1 cellular context compared by ENCODE assay signal in the genomic region with DNA sequence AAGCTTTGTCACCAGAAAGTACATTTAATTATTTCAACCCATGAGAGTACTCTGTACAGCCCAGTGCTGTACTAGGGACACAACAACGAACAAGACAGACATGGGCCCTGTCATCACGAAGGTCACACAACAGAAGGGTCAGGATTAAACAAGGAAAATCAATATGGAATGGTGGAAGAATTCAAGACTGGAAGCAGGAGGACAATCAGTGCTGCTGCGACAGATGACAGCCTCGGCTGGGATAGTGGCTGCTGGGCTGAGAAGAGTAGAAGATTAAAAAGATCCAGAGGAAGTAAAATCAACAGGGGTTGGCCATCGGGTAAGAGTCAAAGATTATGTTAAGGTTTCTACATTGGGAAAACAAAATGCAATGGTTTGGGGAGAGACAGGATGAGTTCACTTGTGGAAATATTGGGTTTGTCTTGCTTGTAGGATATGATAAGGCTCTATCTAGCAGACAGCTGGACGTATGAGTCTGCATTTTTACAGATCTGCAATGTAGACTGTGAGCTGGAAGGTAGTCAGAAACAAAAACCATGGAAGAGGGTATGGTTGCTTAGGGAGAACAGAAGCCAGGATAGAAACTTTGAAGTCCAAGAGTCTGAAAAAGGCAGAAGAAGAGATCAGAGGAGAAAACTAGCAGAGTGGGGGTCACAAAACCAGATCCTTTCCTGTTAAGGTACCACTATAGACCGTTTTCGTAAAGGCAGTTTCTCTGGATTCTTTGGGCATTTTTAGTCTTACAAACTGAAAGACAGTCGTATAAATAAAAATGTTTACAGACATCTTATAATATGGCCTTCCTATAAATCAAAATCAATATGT.
A peak's percentile ranks its signal among the peaks of the same experiment; 100 is the strongest.
TF ChIP-seq lines count a peak whose summit lies in the region.

No MANE protein-coding gene starts in this region.

TF ChIP-seq in K562, 482 proteins besides CTCF, POLR2A, EP300 and RAD21 (continued from another document and continues in another):
- no peak for TF ChIP-seq TCFL5 (CRISPR knock-in tag; conservative IDR thresholded peaks at IDR 0.05)
- no peak for TF ChIP-seq TEAD1 (CRISPR knock-in tag; IDR thresholded peaks at IDR 0.05)
- TF ChIP-seq, protein P1, sequence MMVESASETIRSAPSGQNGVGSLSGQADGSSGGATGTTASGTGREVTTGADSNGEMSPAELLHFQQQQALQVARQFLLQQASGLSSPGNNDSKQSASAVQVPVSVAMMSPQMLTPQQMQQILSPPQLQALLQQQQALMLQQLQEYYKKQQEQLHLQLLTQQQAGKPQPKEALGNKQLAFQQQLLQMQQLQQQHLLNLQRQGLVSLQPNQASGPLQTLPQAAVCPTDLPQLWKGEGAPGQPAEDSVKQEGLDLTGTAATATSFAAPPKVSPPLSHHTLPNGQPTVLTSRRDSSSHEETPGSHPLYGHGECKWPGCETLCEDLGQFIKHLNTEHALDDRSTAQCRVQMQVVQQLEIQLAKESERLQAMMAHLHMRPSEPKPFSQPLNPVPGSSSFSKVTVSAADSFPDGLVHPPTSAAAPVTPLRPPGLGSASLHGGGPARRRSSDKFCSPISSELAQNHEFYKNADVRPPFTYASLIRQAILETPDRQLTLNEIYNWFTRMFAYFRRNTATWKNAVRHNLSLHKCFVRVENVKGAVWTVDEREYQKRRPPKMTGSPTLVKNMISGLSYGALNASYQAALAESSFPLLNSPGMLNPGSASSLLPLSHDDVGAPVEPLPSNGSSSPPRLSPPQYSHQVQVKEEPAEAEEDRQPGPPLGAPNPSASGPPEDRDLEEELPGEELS (CRISPR knock-in tag; IDR thresholded peaks at IDR 0.05; ENCODE audit: borderline replicate concordance), result no peak
- TF ChIP-seq ZNF197 (CRISPR knock-in tag; IDR thresholded peaks at IDR 0.05; ENCODE audit: low read depth), result peak; percentile 75
- peak; percentile 43 for TF ChIP-seq ETV1 (tag; conservative IDR thresholded peaks at IDR 0.05; ENCODE audit: low read depth)
- no peak for TF ChIP-seq U2AF1 (optimal IDR thresholded peaks at IDR 0.05; ENCODE audit: low read depth, low read length)
- no peak for TF ChIP-seq ETS2 (tag; IDR thresholded peaks at IDR 0.05; ENCODE audit: borderline replicate concordance, poor library complexity, severe bottlenecking)
- TF ChIP-seq, protein P2, sequence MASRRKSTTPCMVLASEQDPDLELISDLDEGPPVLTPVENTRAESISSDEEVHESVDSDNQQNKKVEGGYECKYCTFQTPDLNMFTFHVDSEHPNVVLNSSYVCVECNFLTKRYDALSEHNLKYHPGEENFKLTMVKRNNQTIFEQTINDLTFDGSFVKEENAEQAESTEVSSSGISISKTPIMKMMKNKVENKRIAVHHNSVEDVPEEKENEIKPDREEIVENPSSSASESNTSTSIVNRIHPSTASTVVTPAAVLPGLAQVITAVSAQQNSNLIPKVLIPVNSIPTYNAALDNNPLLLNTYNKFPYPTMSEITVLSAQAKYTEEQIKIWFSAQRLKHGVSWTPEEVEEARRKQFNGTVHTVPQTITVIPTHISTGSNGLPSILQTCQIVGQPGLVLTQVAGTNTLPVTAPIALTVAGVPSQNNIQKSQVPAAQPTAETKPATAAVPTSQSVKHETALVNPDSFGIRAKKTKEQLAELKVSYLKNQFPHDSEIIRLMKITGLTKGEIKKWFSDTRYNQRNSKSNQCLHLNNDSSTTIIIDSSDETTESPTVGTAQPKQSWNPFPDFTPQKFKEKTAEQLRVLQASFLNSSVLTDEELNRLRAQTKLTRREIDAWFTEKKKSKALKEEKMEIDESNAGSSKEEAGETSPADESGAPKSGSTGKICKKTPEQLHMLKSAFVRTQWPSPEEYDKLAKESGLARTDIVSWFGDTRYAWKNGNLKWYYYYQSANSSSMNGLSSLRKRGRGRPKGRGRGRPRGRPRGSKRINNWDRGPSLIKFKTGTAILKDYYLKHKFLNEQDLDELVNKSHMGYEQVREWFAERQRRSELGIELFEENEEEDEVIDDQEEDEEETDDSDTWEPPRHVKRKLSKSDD (conservative IDR thresholded peaks at IDR 0.05; ENCODE audit: low read length), result no peak
- TF ChIP-seq, protein P3, sequence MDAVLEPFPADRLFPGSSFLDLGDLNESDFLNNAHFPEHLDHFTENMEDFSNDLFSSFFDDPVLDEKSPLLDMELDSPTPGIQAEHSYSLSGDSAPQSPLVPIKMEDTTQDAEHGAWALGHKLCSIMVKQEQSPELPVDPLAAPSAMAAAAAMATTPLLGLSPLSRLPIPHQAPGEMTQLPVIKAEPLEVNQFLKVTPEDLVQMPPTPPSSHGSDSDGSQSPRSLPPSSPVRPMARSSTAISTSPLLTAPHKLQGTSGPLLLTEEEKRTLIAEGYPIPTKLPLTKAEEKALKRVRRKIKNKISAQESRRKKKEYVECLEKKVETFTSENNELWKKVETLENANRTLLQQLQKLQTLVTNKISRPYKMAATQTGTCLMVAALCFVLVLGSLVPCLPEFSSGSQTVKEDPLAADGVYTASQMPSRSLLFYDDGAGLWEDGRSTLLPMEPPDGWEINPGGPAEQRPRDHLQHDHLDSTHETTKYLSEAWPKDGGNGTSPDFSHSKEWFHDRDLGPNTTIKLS (IDR thresholded peaks at IDR 0.05; ENCODE audit: borderline replicate concordance, low read depth), result no peak
- TF ChIP-seq SAFB (IDR thresholded peaks at IDR 0.05; ENCODE audit: borderline replicate concordance, low read depth, low read length), result no peak
- peak; percentile 48 for TF ChIP-seq MEIS2 (IDR thresholded peaks at IDR 0.05; ENCODE audit: partially characterized antibody)
- TF ChIP-seq KDM2B (CRISPR knock-in tag; IDR thresholded peaks at IDR 0.05), result no peak
- 0 out of 2 replicates have a peak, but pooled peaks have one; percentile 55 for TF ChIP-seq FOSL1 (tag; conservative IDR thresholded peaks at IDR 0.05)
- TF ChIP-seq ZNF830 (CRISPR knock-in tag; IDR thresholded peaks at IDR 0.05), result no peak
- TF ChIP-seq, protein P4, sequence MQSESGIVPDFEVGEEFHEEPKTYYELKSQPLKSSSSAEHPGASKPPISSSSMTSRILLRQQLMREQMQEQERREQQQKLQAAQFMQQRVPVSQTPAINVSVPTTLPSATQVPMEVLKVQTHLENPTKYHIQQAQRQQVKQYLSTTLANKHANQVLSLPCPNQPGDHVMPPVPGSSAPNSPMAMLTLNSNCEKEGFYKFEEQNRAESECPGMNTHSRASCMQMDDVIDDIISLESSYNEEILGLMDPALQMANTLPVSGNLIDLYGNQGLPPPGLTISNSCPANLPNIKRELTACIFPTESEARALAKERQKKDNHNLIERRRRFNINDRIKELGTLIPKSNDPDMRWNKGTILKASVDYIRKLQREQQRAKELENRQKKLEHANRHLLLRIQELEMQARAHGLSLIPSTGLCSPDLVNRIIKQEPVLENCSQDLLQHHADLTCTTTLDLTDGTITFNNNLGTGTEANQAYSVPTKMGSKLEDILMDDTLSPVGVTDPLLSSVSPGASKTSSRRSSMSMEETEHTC (IDR thresholded peaks at IDR 0.05), result no peak
- TF ChIP-seq, protein P5, sequence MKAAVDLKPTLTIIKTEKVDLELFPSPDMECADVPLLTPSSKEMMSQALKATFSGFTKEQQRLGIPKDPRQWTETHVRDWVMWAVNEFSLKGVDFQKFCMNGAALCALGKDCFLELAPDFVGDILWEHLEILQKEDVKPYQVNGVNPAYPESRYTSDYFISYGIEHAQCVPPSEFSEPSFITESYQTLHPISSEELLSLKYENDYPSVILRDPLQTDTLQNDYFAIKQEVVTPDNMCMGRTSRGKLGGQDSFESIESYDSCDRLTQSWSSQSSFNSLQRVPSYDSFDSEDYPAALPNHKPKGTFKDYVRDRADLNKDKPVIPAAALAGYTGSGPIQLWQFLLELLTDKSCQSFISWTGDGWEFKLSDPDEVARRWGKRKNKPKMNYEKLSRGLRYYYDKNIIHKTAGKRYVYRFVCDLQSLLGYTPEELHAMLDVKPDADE (conservative IDR thresholded peaks at IDR 0.05; ENCODE audit: control insufficient read depth, low read depth, low read length), result no peak
- TF ChIP-seq, protein P6, sequence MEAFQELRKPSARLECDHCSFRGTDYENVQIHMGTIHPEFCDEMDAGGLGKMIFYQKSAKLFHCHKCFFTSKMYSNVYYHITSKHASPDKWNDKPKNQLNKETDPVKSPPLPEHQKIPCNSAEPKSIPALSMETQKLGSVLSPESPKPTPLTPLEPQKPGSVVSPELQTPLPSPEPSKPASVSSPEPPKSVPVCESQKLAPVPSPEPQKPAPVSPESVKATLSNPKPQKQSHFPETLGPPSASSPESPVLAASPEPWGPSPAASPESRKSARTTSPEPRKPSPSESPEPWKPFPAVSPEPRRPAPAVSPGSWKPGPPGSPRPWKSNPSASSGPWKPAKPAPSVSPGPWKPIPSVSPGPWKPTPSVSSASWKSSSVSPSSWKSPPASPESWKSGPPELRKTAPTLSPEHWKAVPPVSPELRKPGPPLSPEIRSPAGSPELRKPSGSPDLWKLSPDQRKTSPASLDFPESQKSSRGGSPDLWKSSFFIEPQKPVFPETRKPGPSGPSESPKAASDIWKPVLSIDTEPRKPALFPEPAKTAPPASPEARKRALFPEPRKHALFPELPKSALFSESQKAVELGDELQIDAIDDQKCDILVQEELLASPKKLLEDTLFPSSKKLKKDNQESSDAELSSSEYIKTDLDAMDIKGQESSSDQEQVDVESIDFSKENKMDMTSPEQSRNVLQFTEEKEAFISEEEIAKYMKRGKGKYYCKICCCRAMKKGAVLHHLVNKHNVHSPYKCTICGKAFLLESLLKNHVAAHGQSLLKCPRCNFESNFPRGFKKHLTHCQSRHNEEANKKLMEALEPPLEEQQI (IDR thresholded peaks at IDR 0.05), result 0 out of 2 replicates have a peak, but pooled peaks have one; percentile 70
- TF ChIP-seq, protein P7, sequence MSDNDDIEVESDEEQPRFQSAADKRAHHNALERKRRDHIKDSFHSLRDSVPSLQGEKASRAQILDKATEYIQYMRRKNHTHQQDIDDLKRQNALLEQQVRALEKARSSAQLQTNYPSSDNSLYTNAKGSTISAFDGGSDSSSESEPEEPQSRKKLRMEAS (CRISPR knock-in tag; IDR thresholded peaks at IDR 0.05), result no peak
- TF ChIP-seq CBFA2T3 (IDR thresholded peaks at IDR 0.05), result peak; percentile 94
- TF ChIP-seq ZNF133 (CRISPR knock-in tag; IDR thresholded peaks at IDR 0.05), result no peak
- TF ChIP-seq, protein P8, sequence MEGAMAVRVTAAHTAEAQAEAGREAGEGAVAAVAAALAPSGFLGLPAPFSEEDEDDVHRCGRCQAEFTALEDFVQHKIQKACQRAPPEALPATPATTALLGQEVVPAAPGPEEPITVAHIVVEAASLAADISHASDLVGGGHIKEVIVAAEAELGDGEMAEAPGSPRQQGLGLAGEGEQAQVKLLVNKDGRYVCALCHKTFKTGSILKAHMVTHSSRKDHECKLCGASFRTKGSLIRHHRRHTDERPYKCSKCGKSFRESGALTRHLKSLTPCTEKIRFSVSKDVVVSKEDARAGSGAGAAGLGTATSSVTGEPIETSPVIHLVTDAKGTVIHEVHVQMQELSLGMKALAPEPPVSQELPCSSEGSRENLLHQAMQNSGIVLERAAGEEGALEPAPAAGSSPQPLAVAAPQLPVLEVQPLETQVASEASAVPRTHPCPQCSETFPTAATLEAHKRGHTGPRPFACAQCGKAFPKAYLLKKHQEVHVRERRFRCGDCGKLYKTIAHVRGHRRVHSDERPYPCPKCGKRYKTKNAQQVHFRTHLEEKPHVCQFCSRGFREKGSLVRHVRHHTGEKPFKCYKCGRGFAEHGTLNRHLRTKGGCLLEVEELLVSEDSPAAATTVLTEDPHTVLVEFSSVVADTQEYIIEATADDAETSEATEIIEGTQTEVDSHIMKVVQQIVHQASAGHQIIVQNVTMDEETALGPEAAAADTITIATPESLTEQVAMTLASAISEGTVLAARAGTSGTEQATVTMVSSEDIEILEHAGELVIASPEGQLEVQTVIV (CRISPR knock-in tag; IDR thresholded peaks at IDR 0.05; ENCODE audit: borderline replicate concordance), result no peak
- no peak for TF ChIP-seq FOS (IDR thresholded peaks at IDR 0.05; ENCODE audit: extremely low read depth, insufficient read length)
- no peak for TF ChIP-seq ZNF274 (IDR thresholded peaks at IDR 0.05; ENCODE audit: borderline replicate concordance, low read depth, low read length)
- TF ChIP-seq ZNF165 (CRISPR knock-in tag; IDR thresholded peaks at IDR 0.05; ENCODE audit: borderline replicate concordance), result 0 out of 2 replicates have a peak, but pooled peaks have one; percentile 15
- TF ChIP-seq MYC (IDR thresholded peaks at IDR 0.05; ENCODE audit: low read depth, low read length), result no peak; the same call in none of the 2 replicates
- no peak for TF ChIP-seq MYC (CRISPR knock-in tag; IDR thresholded peaks at IDR 0.05; ENCODE audit: borderline replicate concordance, low read depth)
- peak; percentile 63; the same call in 1 of the 2 replicates for TF ChIP-seq ZNF175 (CRISPR knock-in tag; IDR thresholded peaks at IDR 0.05; ENCODE audit: low read depth)
- no peak for TF ChIP-seq CHCHD3 (CRISPR knock-in tag; IDR thresholded peaks at IDR 0.05)
- TF ChIP-seq CHD2 (IDR thresholded peaks at IDR 0.05; ENCODE audit: low read depth, low read length), result no peak
- TF ChIP-seq HDAC2 (IDR thresholded peaks at IDR 0.05), result peak; percentile 93
- TF ChIP-seq, protein P9, sequence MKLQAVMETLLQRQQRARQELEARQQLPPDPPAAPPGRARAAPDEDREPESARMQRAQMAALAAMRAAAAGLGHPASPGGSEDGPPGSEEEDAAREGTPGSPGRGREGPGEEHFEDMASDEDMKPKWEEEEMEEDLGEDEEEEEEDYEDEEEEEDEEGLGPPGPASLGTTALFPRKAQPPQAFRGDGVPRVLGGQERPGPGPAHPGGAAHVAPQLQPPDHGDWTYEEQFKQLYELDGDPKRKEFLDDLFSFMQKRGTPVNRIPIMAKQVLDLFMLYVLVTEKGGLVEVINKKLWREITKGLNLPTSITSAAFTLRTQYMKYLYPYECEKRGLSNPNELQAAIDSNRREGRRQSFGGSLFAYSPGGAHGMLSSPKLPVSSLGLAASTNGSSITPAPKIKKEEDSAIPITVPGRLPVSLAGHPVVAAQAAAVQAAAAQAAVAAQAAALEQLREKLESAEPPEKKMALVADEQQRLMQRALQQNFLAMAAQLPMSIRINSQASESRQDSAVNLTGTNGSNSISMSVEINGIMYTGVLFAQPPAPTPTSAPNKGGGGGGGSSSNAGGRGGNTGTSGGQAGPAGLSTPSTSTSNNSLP (IDR thresholded peaks at IDR 0.05; ENCODE audit: borderline replicate concordance, low read depth, low read length), result peak; percentile 67
- TF ChIP-seq SIRT6 (IDR thresholded peaks at IDR 0.05; ENCODE audit: low read depth, low read length), result no peak
- TF ChIP-seq ZNF121 (CRISPR knock-in tag; conservative IDR thresholded peaks at IDR 0.05), result no peak
- no peak for TF ChIP-seq HMGN3 (IDR thresholded peaks at IDR 0.05; ENCODE audit: borderline replicate concordance, extremely low read depth, insufficient read length, low read depth, low read length)
- no peak for TF ChIP-seq ZNF57 (CRISPR knock-in tag; IDR thresholded peaks at IDR 0.05)
- TF ChIP-seq L3MBTL2 (IDR thresholded peaks at IDR 0.05), result peak; percentile 39; the same call in 1 of the 2 replicates
- TF ChIP-seq TRIM28 (IDR thresholded peaks at IDR 0.05), result 0 out of 2 replicates have a peak, but pooled peaks have one; percentile 28
- TF ChIP-seq ATF1 (CRISPR knock-in tag; IDR thresholded peaks at IDR 0.05), result no peak
- peak; percentile 34; the same call in 1 of the 2 replicates for TF ChIP-seq ATF1 (tag; IDR thresholded peaks at IDR 0.05)
- no peak for TF ChIP-seq FOXA1 (IDR thresholded peaks at IDR 0.05; ENCODE audit: borderline replicate concordance)
- TF ChIP-seq SMARCB1 (IDR thresholded peaks at IDR 0.05; ENCODE audit: insufficient read length, low read depth), result no peak
